In the genomic region with DNA sequence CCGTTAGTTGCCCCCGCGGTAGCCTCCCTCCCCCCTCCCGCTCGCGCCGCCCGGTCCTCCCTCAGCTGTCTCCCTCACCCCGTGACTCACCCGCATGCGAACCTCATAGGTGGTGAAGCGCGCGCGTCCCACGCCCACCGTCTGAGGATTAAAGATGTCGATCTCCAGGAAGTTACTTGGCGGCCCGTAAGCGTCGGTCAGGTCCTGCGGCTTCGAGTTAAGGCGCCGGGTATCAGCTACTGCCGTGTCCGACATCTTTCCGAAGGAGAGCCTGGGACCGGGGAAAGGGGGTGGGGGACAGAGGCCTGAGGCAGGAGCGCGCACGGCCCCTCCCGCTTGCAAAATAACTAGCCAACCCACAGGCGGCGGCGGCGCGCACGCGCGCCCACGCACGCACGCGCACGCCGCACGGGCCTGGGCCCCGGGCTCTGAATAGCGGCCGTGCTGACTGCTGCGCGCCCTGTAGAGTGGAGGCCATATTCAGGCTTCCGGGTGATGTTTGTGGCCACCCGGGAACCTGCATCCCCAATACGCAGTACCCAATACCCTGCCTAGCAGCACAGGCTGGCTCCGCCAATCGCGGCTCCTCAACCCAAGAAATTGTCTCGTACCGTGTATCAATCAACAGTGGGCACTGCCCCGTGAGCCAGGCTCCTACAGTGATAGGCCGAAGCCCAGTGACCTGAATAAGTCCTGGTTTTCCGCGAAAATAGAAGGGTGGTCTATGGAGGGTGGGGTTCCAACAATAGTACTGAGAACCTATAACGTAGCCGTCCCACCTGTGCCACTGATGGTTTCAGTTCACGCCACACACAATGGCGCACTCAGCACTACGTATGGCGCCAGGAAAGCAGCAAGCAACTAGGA, we compare ENCODE assay signal across 1 cellular context.
TF ChIP-seq lines count a peak whose summit lies in the region.

A gene (minus strand): TSS at position 283 of the 867 bp plus-strand sequence. CDS start 28 bp downstream, at position 255.

TF ChIP-seq in K562, 482 proteins besides CTCF, POLR2A, EP300 and RAD21 (continued from another document and continues in another):
- no peak for TF ChIP-seq ILK (tag; IDR thresholded peaks at IDR 0.05; ENCODE audit: borderline replicate concordance, low read depth)
- no peak for TF ChIP-seq MCM3 (IDR thresholded peaks at IDR 0.05)
- peak; percentile 66 for TF ChIP-seq JUND (IDR thresholded peaks at IDR 0.05; ENCODE audit: borderline replicate concordance, low read depth, low read length)
- TF ChIP-seq JUND (tag; IDR thresholded peaks at IDR 0.05; ENCODE audit: borderline replicate concordance, low read depth, low read length): peak; percentile 48; the same call in 1 of the 3 replicates
- TF ChIP-seq, protein P1, sequence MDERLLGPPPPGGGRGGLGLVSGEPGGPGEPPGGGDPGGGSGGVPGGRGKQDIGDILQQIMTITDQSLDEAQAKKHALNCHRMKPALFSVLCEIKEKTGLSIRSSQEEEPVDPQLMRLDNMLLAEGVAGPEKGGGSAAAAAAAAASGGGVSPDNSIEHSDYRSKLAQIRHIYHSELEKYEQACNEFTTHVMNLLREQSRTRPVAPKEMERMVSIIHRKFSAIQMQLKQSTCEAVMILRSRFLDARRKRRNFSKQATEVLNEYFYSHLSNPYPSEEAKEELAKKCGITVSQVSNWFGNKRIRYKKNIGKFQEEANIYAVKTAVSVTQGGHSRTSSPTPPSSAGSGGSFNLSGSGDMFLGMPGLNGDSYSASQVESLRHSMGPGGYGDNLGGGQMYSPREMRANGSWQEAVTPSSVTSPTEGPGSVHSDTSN (CRISPR knock-in tag; IDR thresholded peaks at IDR 0.05; ENCODE audit: low read depth): no peak
- TF ChIP-seq, protein P1 (tag; conservative IDR thresholded peaks at IDR 0.05; ENCODE audit: low read depth): peak; percentile 53; the same call in 1 of the 2 replicates
- TF ChIP-seq, protein P2, sequence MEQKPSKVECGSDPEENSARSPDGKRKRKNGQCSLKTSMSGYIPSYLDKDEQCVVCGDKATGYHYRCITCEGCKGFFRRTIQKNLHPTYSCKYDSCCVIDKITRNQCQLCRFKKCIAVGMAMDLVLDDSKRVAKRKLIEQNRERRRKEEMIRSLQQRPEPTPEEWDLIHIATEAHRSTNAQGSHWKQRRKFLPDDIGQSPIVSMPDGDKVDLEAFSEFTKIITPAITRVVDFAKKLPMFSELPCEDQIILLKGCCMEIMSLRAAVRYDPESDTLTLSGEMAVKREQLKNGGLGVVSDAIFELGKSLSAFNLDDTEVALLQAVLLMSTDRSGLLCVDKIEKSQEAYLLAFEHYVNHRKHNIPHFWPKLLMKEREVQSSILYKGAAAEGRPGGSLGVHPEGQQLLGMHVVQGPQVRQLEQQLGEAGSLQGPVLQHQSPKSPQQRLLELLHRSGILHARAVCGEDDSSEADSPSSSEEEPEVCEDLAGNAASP (IDR thresholded peaks at IDR 0.05): no peak
- no peak for TF ChIP-seq TRIM24 (IDR thresholded peaks at IDR 0.05)
- TF ChIP-seq ZNF263 (CRISPR knock-in tag; IDR thresholded peaks at IDR 0.05; ENCODE audit: borderline replicate concordance): peak; percentile 91
- no peak for TF ChIP-seq MCM7 (IDR thresholded peaks at IDR 0.05)
- TF ChIP-seq ESRRA (IDR thresholded peaks at IDR 0.05; ENCODE audit: borderline replicate concordance, low read depth): peak; percentile 89
- no peak for TF ChIP-seq E2F3 (CRISPR knock-in tag; IDR thresholded peaks at IDR 0.05)
- TF ChIP-seq, protein P3, sequence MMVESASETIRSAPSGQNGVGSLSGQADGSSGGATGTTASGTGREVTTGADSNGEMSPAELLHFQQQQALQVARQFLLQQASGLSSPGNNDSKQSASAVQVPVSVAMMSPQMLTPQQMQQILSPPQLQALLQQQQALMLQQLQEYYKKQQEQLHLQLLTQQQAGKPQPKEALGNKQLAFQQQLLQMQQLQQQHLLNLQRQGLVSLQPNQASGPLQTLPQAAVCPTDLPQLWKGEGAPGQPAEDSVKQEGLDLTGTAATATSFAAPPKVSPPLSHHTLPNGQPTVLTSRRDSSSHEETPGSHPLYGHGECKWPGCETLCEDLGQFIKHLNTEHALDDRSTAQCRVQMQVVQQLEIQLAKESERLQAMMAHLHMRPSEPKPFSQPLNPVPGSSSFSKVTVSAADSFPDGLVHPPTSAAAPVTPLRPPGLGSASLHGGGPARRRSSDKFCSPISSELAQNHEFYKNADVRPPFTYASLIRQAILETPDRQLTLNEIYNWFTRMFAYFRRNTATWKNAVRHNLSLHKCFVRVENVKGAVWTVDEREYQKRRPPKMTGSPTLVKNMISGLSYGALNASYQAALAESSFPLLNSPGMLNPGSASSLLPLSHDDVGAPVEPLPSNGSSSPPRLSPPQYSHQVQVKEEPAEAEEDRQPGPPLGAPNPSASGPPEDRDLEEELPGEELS (CRISPR knock-in tag; IDR thresholded peaks at IDR 0.05; ENCODE audit: borderline replicate concordance): no peak
- TF ChIP-seq EHMT2 (IDR thresholded peaks at IDR 0.05): no peak
- TF ChIP-seq, protein P4, sequence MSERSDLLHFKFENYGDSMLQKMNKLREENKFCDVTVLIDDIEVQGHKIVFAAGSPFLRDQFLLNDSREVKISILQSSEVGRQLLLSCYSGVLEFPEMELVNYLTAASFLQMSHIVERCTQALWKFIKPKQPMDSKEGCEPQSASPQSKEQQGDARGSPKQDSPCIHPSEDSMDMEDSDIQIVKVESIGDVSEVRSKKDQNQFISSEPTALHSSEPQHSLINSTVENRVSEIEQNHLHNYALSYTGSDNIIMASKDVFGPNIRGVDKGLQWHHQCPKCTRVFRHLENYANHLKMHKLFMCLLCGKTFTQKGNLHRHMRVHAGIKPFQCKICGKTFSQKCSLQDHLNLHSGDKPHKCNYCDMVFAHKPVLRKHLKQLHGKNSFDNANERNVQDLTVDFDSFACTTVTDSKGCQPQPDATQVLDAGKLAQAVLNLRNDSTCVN (CRISPR knock-in tag; IDR thresholded peaks at IDR 0.05): no peak
- peak; percentile 73 to 91; a peak in 3 of 4 replicates for TF ChIP-seq SRF (CRISPR knock-in tag; IDR thresholded peaks at IDR 0.05)
- peak; percentile 11 for TF ChIP-seq ZFP36 (IDR thresholded peaks at IDR 0.05; ENCODE audit: low read depth, low read length, partially characterized antibody)
- no peak for TF ChIP-seq SRSF1 (IDR thresholded peaks at IDR 0.05; ENCODE audit: low read depth, low read length)
- TF ChIP-seq, protein P5, sequence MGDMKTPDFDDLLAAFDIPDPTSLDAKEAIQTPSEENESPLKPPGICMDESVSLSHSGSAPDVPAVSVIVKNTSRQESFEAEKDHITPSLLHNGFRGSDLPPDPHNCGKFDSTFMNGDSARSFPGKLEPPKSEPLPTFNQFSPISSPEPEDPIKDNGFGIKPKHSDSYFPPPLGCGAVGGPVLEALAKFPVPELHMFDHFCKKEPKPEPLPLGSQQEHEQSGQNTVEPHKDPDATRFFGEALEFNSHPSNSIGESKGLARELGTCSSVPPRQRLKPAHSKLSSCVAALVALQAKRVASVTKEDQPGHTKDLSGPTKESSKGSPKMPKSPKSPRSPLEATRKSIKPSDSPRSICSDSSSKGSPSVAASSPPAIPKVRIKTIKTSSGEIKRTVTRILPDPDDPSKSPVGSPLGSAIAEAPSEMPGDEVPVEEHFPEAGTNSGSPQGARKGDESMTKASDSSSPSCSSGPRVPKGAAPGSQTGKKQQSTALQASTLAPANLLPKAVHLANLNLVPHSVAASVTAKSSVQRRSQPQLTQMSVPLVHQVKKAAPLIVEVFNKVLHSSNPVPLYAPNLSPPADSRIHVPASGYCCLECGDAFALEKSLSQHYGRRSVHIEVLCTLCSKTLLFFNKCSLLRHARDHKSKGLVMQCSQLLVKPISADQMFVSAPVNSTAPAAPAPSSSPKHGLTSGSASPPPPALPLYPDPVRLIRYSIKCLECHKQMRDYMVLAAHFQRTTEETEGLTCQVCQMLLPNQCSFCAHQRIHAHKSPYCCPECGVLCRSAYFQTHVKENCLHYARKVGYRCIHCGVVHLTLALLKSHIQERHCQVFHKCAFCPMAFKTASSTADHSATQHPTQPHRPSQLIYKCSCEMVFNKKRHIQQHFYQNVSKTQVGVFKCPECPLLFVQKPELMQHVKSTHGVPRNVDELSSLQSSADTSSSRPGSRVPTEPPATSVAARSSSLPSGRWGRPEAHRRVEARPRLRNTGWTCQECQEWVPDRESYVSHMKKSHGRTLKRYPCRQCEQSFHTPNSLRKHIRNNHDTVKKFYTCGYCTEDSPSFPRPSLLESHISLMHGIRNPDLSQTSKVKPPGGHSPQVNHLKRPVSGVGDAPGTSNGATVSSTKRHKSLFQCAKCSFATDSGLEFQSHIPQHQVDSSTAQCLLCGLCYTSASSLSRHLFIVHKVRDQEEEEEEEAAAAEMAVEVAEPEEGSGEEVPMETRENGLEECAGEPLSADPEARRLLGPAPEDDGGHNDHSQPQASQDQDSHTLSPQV (IDR thresholded peaks at IDR 0.05): 0 out of 2 replicates have a peak, but pooled peaks have one; percentile 50
- TF ChIP-seq RBM25 (IDR thresholded peaks at IDR 0.05; ENCODE audit: low read depth, low read length, severe bottlenecking): peak; percentile 46
- TF ChIP-seq MAFK (IDR thresholded peaks at IDR 0.05; ENCODE audit: low read length): no peak
- TF ChIP-seq HIVEP1 (CRISPR knock-in tag; IDR thresholded peaks at IDR 0.05): peak; percentile 56; the same call in 1 of the 2 replicates
- TF ChIP-seq RCOR1 (IDR thresholded peaks at IDR 0.05; ENCODE audit: borderline replicate concordance in 1 of 2, low read depth in 2 of 2, low read length in 2 of 2): peak in 1 of 2 experiments; percentile 33; a peak in 1 of 4 replicates
- TF ChIP-seq POLR2H (tag; IDR thresholded peaks at IDR 0.05; ENCODE audit: low read depth): peak; percentile 63; the same call in 1 of the 2 replicates
- TF ChIP-seq NFE2L1 (tag; IDR thresholded peaks at IDR 0.05; ENCODE audit: borderline replicate concordance, low read depth): no peak
- TF ChIP-seq, protein P6, sequence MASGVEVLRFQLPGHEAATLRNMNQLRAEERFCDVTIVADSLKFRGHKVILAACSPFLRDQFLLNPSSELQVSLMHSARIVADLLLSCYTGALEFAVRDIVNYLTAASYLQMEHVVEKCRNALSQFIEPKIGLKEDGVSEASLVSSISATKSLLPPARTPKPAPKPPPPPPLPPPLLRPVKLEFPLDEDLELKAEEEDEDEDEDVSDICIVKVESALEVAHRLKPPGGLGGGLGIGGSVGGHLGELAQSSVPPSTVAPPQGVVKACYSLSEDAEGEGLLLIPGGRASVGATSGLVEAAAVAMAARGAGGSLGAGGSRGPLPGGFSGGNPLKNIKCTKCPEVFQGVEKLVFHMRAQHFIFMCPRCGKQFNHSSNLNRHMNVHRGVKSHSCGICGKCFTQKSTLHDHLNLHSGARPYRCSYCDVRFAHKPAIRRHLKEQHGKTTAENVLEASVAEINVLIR (CRISPR knock-in tag; IDR thresholded peaks at IDR 0.05): peak; percentile 57
- TF ChIP-seq DACH1 (IDR thresholded peaks at IDR 0.05; ENCODE audit: partially characterized antibody): peak; percentile 32
- no peak for TF ChIP-seq SETDB1 (IDR thresholded peaks at IDR 0.05; ENCODE audit: low read length)
- TF ChIP-seq ZNF146 (CRISPR knock-in tag; IDR thresholded peaks at IDR 0.05; ENCODE audit: unreplicated experiment): no peak
- TF ChIP-seq SUPT5H (IDR thresholded peaks at IDR 0.05): peak; percentile 41; the same call in 1 of the 2 replicates
- 0 out of 2 replicates have a peak, but pooled peaks have one; percentile 45 for TF ChIP-seq ZKSCAN8 (CRISPR knock-in tag; IDR thresholded peaks at IDR 0.05)
- peak; percentile 87 for TF ChIP-seq HDAC8 (tag; IDR thresholded peaks at IDR 0.05)
- peak; percentile 53 to 60; a peak in 1 of 4 replicates for TF ChIP-seq MAZ (CRISPR knock-in tag; conservative IDR thresholded peaks at IDR 0.05 in 1 of 2, IDR thresholded peaks at IDR 0.05 in 1 of 2)
- TF ChIP-seq, protein P7, sequence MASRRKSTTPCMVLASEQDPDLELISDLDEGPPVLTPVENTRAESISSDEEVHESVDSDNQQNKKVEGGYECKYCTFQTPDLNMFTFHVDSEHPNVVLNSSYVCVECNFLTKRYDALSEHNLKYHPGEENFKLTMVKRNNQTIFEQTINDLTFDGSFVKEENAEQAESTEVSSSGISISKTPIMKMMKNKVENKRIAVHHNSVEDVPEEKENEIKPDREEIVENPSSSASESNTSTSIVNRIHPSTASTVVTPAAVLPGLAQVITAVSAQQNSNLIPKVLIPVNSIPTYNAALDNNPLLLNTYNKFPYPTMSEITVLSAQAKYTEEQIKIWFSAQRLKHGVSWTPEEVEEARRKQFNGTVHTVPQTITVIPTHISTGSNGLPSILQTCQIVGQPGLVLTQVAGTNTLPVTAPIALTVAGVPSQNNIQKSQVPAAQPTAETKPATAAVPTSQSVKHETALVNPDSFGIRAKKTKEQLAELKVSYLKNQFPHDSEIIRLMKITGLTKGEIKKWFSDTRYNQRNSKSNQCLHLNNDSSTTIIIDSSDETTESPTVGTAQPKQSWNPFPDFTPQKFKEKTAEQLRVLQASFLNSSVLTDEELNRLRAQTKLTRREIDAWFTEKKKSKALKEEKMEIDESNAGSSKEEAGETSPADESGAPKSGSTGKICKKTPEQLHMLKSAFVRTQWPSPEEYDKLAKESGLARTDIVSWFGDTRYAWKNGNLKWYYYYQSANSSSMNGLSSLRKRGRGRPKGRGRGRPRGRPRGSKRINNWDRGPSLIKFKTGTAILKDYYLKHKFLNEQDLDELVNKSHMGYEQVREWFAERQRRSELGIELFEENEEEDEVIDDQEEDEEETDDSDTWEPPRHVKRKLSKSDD (conservative IDR thresholded peaks at IDR 0.05; ENCODE audit: low read length): peak; percentile 50; the same call in 1 of the 2 replicates
- no peak for TF ChIP-seq ZNF436 (CRISPR knock-in tag; IDR thresholded peaks at IDR 0.05)
- TF ChIP-seq, protein P8, sequence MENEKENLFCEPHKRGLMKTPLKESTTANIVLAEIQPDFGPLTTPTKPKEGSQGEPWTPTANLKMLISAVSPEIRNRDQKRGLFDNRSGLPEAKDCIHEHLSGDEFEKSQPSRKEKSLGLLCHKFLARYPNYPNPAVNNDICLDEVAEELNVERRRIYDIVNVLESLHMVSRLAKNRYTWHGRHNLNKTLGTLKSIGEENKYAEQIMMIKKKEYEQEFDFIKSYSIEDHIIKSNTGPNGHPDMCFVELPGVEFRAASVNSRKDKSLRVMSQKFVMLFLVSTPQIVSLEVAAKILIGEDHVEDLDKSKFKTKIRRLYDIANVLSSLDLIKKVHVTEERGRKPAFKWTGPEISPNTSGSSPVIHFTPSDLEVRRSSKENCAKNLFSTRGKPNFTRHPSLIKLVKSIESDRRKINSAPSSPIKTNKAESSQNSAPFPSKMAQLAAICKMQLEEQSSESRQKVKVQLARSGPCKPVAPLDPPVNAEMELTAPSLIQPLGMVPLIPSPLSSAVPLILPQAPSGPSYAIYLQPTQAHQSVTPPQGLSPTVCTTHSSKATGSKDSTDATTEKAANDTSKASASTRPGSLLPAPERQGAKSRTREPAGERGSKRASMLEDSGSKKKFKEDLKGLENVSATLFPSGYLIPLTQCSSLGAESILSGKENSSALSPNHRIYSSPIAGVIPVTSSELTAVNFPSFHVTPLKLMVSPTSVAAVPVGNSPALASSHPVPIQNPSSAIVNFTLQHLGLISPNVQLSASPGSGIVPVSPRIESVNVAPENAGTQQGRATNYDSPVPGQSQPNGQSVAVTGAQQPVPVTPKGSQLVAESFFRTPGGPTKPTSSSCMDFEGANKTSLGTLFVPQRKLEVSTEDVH (IDR thresholded peaks at IDR 0.05; ENCODE audit: low read depth, partially characterized antibody): peak; percentile 45
